24 cellular contexts compared by ENCODE assay signal in genomic region chr17:75647061-75647460, GRCh38. TPM values are rescaled to one million over a fixed set of nuclear protein-coding genes. Genes with fewer than 3 reads are reported as not detected.
DNase-seq lines count a peak whose midpoint lies in the region; ATAC-seq, FAIRE-seq and TF ChIP-seq lines count a peak whose summit lies in the region.
"Had no signal": no experiment of that assay in that cellular context is flagged by ENCODE, and none has a peak within 500 bp of the region (broad histone marks: within the 10 kb centered on the region; RNA-seq: fewer than 3 reads in every experiment).

No MANE protein-coding gene starts in this region.

- no peak overlapping the region for H3K27ac Mint-ChIP-seq in activated CD4-positive, alpha-beta T cell treated with anti-CD3 and anti-CD28 coated beads for 36 hours

- H3K4me2 ChIP-seq in BLaER1 (no peak overlapping the region), PC-9 (peak overlapping the region; percentile 68)

- no peaks in the 10 kb centered on the region for H4K20me1 ChIP-seq in BLaER1
- no peaks in the 10 kb centered on the region for H4K20me1 ChIP-seq in PC-9 (ENCODE audit: insufficient read depth)

- no peaks in the 10 kb centered on the region for H3K9me3 ChIP-seq in BLaER1
- no peaks in the 10 kb centered on the region for H3K9me3 ChIP-seq in PC-9 (ENCODE audit: insufficient read depth, low read depth)
- no peaks in the 10 kb centered on the region for H3K9me3 ChIP-seq in pancreas
- H3K9me3 ChIP-seq: esophagus muscularis mucosa, heart right ventricle, prostate gland had no signal

- 0 out of 2 replicates have a peak, but pooled peaks cover 6% of the 10 kb centered on the region for H3K79me2 ChIP-seq in PC-9 (ENCODE audit: low read depth)

- H3K27me3 ChIP-seq in BLaER1 (no peaks in the 10 kb centered on the region), PC-9 (ENCODE audit: insufficient read depth, low read depth) (no peaks in the 10 kb centered on the region), pancreas (no peaks in the 10 kb centered on the region)
- H3K27me3 ChIP-seq: esophagus muscularis mucosa, heart right ventricle had no signal

- H3K4me3 ChIP-seq in BLaER1: no peak overlapping the region
- no peak overlapping the region for H3K4me3 ChIP-seq in PC-9
- peak overlapping the region in 2 of 4 donors; percentile 21 to 35 for H3K4me3 ChIP-seq in pancreas
- no peak overlapping the region for H3K4me3 ChIP-seq in lower leg skin (ENCODE audit: low read depth, poor library complexity, severe bottlenecking)
- H3K4me3 ChIP-seq: esophagus muscularis mucosa, GM12878, heart right ventricle, prostate gland had no signal

- H3F3A ChIP-seq in PC-9 (ENCODE audit: insufficient read depth, low read depth): peaks cover 46% of the 10 kb centered on the region

- TF ChIP-seq POLR2A in lower leg skin (IDR thresholded peaks at IDR 0.05): no peak

- WGBS in pancreas, 2 donors: 80 to 88% methylated on average over 7 of the region's 7 CpGs
- 85 to 96% methylated on average over 7 of the region's 7 CpGs for WGBS in lower leg skin, 2 donors

- H3K4me1 ChIP-seq in BLaER1 (peaks cover 20% of the 10 kb centered on the region), PC-9 (replicated peaks; ENCODE audit: insufficient read depth) (peaks cover 47% of the 10 kb centered on the region), pancreas (peaks cover 12 to 21% (median 13%) of the 10 kb centered on the region in 3 donors)

- no peaks in the 10 kb centered on the region for H3K9me2 ChIP-seq in PC-9 (ENCODE audit: insufficient read depth)

- TF ChIP-seq CTCF in PC-9 (conservative IDR thresholded peaks at IDR 0.05): no peak
- TF ChIP-seq CTCF in pancreas (IDR thresholded peaks at IDR 0.05): no peak
- TF ChIP-seq CTCF in lower leg skin (IDR thresholded peaks at IDR 0.05): no peak
- no peak for TF ChIP-seq CTCF in GM10248 (IDR thresholded peaks at IDR 0.05; ENCODE audit: control extremely low read depth, extremely low read depth, low read depth, missing control alignments)

- intact Hi-C loops in PC-9 (cut with micrococcal nuclease; ENCODE audit: unreplicated experiment): loop anchor here (5.0 kb wide), 2 partner anchors 45 to 115 kb away; no protein-coding TSS in a partner anchor
- intact Hi-C loops in pancreas (cut with DNase I): no loop called here
- intact Hi-C loops in lower leg skin (cut with DNase I; ENCODE audit: low total_unique reads): no loop called here
- intact Hi-C loops in activated CD4-positive, alpha-beta T cell treated with anti-CD3 and anti-CD28 coated beads for 36 hours (cut with DNase I, micrococcal nuclease): no loop called here

- H3K27ac ChIP-seq in BLaER1 (0 out of 2 replicates have a peak overlapping the region, but pooled peaks have one; percentile 8), PC-9 (peak overlapping the region; percentile 92), pancreas (peak overlapping the region; percentile 95 to 99 (median 96))
- H3K27ac ChIP-seq: esophagus muscularis mucosa, heart right ventricle had no signal

- CTCF ChIA-PET in PC-9 (lab: Charles Lee) (interaction anchor here (0.7 to 4.1 kb wide), 2 partner anchors 14 to 229 kb away, joined by 4 to 40 read pairs; partner anchors contain the start of gene SMIM5), GM10248 (lab: Yijun Ruan, JAX) (interaction anchor here (1.0 to 29.8 kb wide), 8 partner anchors 8 to 102 kb away, joined by 3 to 856 read pairs (median 6); partner anchors contain the start of genes RECQL5, SAP30BP and SMIM5)
- CTCF ChIA-PET in activated CD4-positive, alpha-beta T cell treated with anti-CD3 and anti-CD28 coated beads for 36 hours (lab: Charles Lee): interaction anchor here (4.2 to 6.6 kb wide), 2 partner anchors 14 to 101 kb away, joined by 38 to 45 read pairs; partner anchors contain the start of gene SMIM5

- DNase-seq in PC-9 (no peak), hippocampal formation (lab: John Stamatoyannopoulos, UW) (peak; percentile 19 to 51), pancreas (peak in 2 of 6 donors; percentile 64), lower leg skin (ENCODE audit: low spot score in 2 of 2) (no peak), GM10248 (ENCODE audit: extremely low spot score) (no peak)
- no peak for DNase-seq in activated CD4-positive, alpha-beta T cell treated with anti-CD3 and anti-CD28 coated beads for 36 hours
- DNase-seq: activated CD4-positive, alpha-beta T cell treated with anti-CD3 and anti-CD28 coated beads for 1 hour; activated CD8-positive, alpha-beta memory T cell treated with anti-CD3 and anti-CD28 coated beads, Interleukin-2, amount 50 U/mL, for 4 hours; activated naive CD4-positive, alpha-beta T cell treated with Interleukin-2 at 50 U/mL for 16 hours; heart right ventricle; kidney glomerular epithelial cell; NK-92 treated with Interleukin-12 subunit alpha and Interleukin-12 subunit beta, amount 100 ng/mL, for 24 hours; SHP77 treated with DMSO at 0.1 percent for 48 hours; stimulated activated naive CD8-positive, alpha-beta T cell treated with anti-CD3 and anti-CD28 coated beads, Interleukin-15, amount 100 ng/mL, for 72 hours had no signal

- H3K4me1 Mint-ChIP-seq in activated CD4-positive, alpha-beta T cell treated with anti-CD3 and anti-CD28 coated beads for 36 hours: no peaks in the 10 kb centered on the region

- BruUV-seq in PC-9 (replicated peaks; lab: Mats Ljungman, UMichigan): no TSS peak

- no peak overlapping the region for H2AFZ ChIP-seq in PC-9

- no peak for FAIRE-seq in pancreas (lab: Jason Lieb, UNC)

- H3K4me3 Mint-ChIP-seq in activated CD4-positive, alpha-beta T cell treated with anti-CD3 and anti-CD28 coated beads for 36 hours: no peak overlapping the region
- H3K4me3 Mint-ChIP-seq: CD8-positive, alpha-beta memory T cell; stimulated activated naive CD8-positive, alpha-beta T cell treated with anti-CD3 and anti-CD28 coated beads, Interleukin-15, amount 100 ng/mL, for 72 hours; T-helper 2 cell treated with Interferon-gamma antibody and Interleukin-4, amounts not matched to agents 5 μg/mL and 100 μg/mL, for 36 hours had no signal

- peaks cover 11% of the 10 kb centered on the region for H3K36me3 Mint-ChIP-seq in activated CD4-positive, alpha-beta T cell treated with anti-CD3 and anti-CD28 coated beads for 36 hours (ENCODE audit: low read depth)

- no peak overlapping the region for H3K9ac ChIP-seq in BLaER1

- H3K36me3 ChIP-seq in BLaER1 (peaks cover 74% of the 10 kb centered on the region), PC-9 (ENCODE audit: low read depth) (no peaks in the 10 kb centered on the region; the same call in 1 of the 2 replicates), pancreas (peaks cover 0 to 11% (median 7%) of the 10 kb centered on the region in 3 donors)

- H3K27me3 Mint-ChIP-seq in activated CD4-positive, alpha-beta T cell treated with anti-CD3 and anti-CD28 coated beads for 36 hours: no peaks in the 10 kb centered on the region
- H3K27me3 Mint-ChIP-seq: stimulated activated naive CD8-positive, alpha-beta T cell treated with anti-CD3 and anti-CD28 coated beads, Interleukin-15, amount 100 ng/mL, for 72 hours had no signal

- no peak for ATAC-seq in pancreas
- ATAC-seq in GM21619 (IDR thresholded peaks at IDR 0.05; ENCODE audit: unreplicated experiment): no peak
- ATAC-seq in activated CD4-positive, alpha-beta T cell treated with anti-CD3 and anti-CD28 coated beads for 36 hours: no peak
- ATAC-seq: heart right ventricle had no signal

- no peaks in the 10 kb centered on the region for H3K9me3 Mint-ChIP-seq in activated CD4-positive, alpha-beta T cell treated with anti-CD3 and anti-CD28 coated beads for 36 hours (ENCODE audit: low read depth)
- H3K9me3 Mint-ChIP-seq: CD8-positive, alpha-beta memory T cell; stimulated activated naive CD8-positive, alpha-beta T cell treated with anti-CD3 and anti-CD28 coated beads, Interleukin-15, amount 100 ng/mL, for 72 hours; T-helper 2 cell treated with Interferon-gamma antibody and Interleukin-4, amounts not matched to agents 5 μg/mL and 100 μg/mL, for 36 hours had no signal

- POLR2A ChIA-PET in PC-9 (lab: Charles Lee; ENCODE audit: unreplicated experiment): no interaction called here
- POLR2A ChIA-PET in GM10248 (lab: Yijun Ruan, JAX): interaction anchor here (1.1 kb wide), 1 partner anchor 133 kb away, joined by 4 read pairs; no protein-coding TSS in a partner anchor
- POLR2A ChIA-PET in activated CD4-positive, alpha-beta T cell treated with anti-CD3 and anti-CD28 coated beads for 36 hours (lab: Charles Lee): no interaction called here

RNA-seq across cellular contexts. Expression of gene SMIM5, which starts 13.8 kb away (rescaled TPM):
- 0.31 and 0.40 TPM in 2 replicates for total RNA-seq in PC-9 (2021)
- 1 to 10 TPM in 1 of 6 donors, under 1 TPM in 5; 0.55 to 1.2 (median 0.82) TPM for total RNA-seq in pancreas
- polyA plus RNA-seq in pancreas: 10 to 100 TPM in 1 of 2 donors, 1 to 10 TPM in 1; 6.3 to 15.3 TPM
- total RNA-seq in lower leg skin: 10 to 100 TPM in 1 of 4 donors, 1 to 10 TPM in 3; 7.1 to 11.9 (median 9.5) TPM
- under 1 TPM; 0.12 to 0.14 TPM for total RNA-seq in activated CD4-positive, alpha-beta T cell treated with anti-CD3 and anti-CD28 coated beads for 36 hours
- total RNA-seq: GM12878, H4, HT1080 had no signal
- polyA plus RNA-seq: AG04450 had no signal

RNA-seq across cellular contexts. Expression of gene RECQL5, which starts 19.9 kb away (rescaled TPM):
- 41.0 and 44.2 TPM in 2 replicates for total RNA-seq in PC-9 (2021)
- 10 to 100 TPM in 4 of 6 donors, 1 to 10 TPM in 2; 8.7 to 29.4 (median 12.8) TPM for total RNA-seq in pancreas
- 10 to 100 TPM; 54.3 to 65.2 TPM for polyA plus RNA-seq in pancreas
- 10 to 100 TPM; 50.8 to 76.3 (median 60.5) TPM for total RNA-seq in lower leg skin
- 10 to 100 TPM; 36.4 to 40.5 TPM for total RNA-seq in activated CD4-positive, alpha-beta T cell treated with anti-CD3 and anti-CD28 coated beads for 36 hours

RNA-seq across cellular contexts. Expression of gene SAP30BP, which starts 20.1 kb away (rescaled TPM):
- total RNA-seq in PC-9 (2021) (79.5 and 80.3 TPM in 2 replicates), pancreas (10 to 100 TPM; 22.4 to 45.3 (median 37.0) TPM), lower leg skin (10 to 100 TPM; 54.0 to 85.1 (median 74.1) TPM)
- 100 to 1,000 TPM in 1 of 2 donors, 10 to 100 TPM in 1; 81.8 to 106 TPM for polyA plus RNA-seq in pancreas
- 10 to 100 TPM; 87.8 to 100.0 TPM for total RNA-seq in activated CD4-positive, alpha-beta T cell treated with anti-CD3 and anti-CD28 coated beads for 36 hours

RNA-seq across cellular contexts. Expression of gene MYO15B, which starts 59.5 kb away (rescaled TPM):
- total RNA-seq in PC-9 (2021) (53.5 and 79.7 TPM in 2 replicates), pancreas (10 to 100 TPM; 25.9 to 82.0 (median 38.6) TPM), lower leg skin (100 to 1,000 TPM in 1 of 4 donors, 10 to 100 TPM in 3; 32.1 to 103 (median 38.9) TPM)
- polyA plus RNA-seq in pancreas: 100 to 1,000 TPM; 307 to 325 TPM
- total RNA-seq in activated CD4-positive, alpha-beta T cell treated with anti-CD3 and anti-CD28 coated beads for 36 hours: 10 to 100 TPM; 20.8 to 22.4 TPM

Comparison
In these comparisons a context has a peak if more than half of its experiments do, and no peak if none do; other contexts are left out.
1. H3K27ac ChIP-seq: peak in every context shown above with its lines; median percentile 96 in pancreas; 92 in PC-9; 8 in BLaER1.
2. DNase-seq: peak in hippocampal formation (2 of 2); none in PC-9 (0 of 2), lower leg skin (0 of 2), GM10248 (single experiment) and activated CD4-positive, alpha-beta T cell treated with anti-CD3 and anti-CD28 coated beads for 36 hours (single experiment).